In the genomic region with DNA sequence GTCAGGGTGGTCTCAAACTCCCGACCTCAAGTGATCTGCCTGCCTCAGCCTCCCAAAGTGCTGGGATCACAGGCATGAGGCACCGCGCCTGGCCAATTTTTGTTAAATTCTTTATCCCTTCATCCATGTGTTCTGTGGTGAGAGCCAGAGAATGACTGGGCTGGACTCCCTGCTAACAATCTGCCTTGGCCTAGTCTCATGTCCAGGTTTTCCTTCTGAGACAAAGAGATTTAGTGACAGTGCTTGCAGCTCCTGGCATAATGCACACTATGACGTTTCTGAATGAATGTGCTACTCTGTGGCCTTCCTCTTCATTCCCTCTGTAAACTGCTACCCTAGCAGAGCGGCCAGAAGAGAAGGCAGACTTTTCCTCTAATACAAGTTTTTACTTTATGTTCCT, we compare ENCODE assay signal across 15 cellular contexts.
DNase-seq lines count a peak whose midpoint lies in the region; TF ChIP-seq lines count a peak whose summit lies in the region.
"Had no signal": no experiment of that assay in that cellular context is flagged by ENCODE, and none has a peak within 500 bp of the region (broad histone marks: within the 10 kb centered on the region; RNA-seq: fewer than 3 reads in every experiment).

No MANE protein-coding gene starts in this region.

- no peak overlapping the region for H4K8ac ChIP-seq in mesenchymal stem cell (ENCODE audit: low read length)

- no peak overlapping the region for H4K91ac ChIP-seq in mesenchymal stem cell (ENCODE audit: low read length)

- WGBS in mesenchymal stem cell, result 88% methylated on average over 5 of the region's 5 CpGs

- H3K4me2 ChIP-seq in mesenchymal stem cell (ENCODE audit: low read length, poor library complexity, severe bottlenecking), result no peak overlapping the region

- H2BK5ac ChIP-seq in mesenchymal stem cell (ENCODE audit: low read depth, low read length, poor library complexity, severe bottlenecking), result no peak overlapping the region

- no peak overlapping the region for H3K23ac ChIP-seq in mesenchymal stem cell (ENCODE audit: low read length in 2 of 2)

- H3K79me1 ChIP-seq in mesenchymal stem cell (replicated peaks; ENCODE audit: low read length, poor library complexity, severe bottlenecking), result no peaks in the 10 kb centered on the region

- H3K9ac ChIP-seq in mesenchymal stem cell (ENCODE audit: low read length), result no peak overlapping the region

- TF ChIP-seq CTCF in AG10803 (conservative IDR thresholded peaks at IDR 0.05; ENCODE audit: low read length), result no peak
- TF ChIP-seq CTCF in brain microvascular endothelial cell (IDR thresholded peaks at IDR 0.05; ENCODE audit: low read depth, low read length, missing control alignments), result no peak
- no peak for TF ChIP-seq CTCF in GM13976 (IDR thresholded peaks at IDR 0.05; ENCODE audit: borderline replicate concordance, control extremely low read depth, extremely low read depth, insufficient read depth, missing control alignments)
- no peak for TF ChIP-seq CTCF in GM10266 (IDR thresholded peaks at IDR 0.05; ENCODE audit: control insufficient read depth, insufficient read depth, low read depth, missing control alignments)

- H3K4ac ChIP-seq in mesenchymal stem cell (ENCODE audit: low read depth in 1 of 2, low read length in 2 of 2), result no peak overlapping the region

- peak overlapping the region; percentile 12 for H2BK15ac ChIP-seq in mesenchymal stem cell (ENCODE audit: low read depth, poor library complexity, severe bottlenecking)

- H3K27ac ChIP-seq in brain microvascular endothelial cell (peak overlapping the region; percentile 90), mesenchymal stem cell (ENCODE audit: low read length, poor library complexity, severe bottlenecking) (peak overlapping the region; percentile 91)

- H3K4me1 ChIP-seq in mesenchymal stem cell (ENCODE audit: control insufficient read depth, insufficient read depth, low read depth, low read length), result peaks cover 14% of the 10 kb centered on the region

- H3K4me3 ChIP-seq in AG10803 (ENCODE audit: low read length) (no peak overlapping the region), MG63 (no peak overlapping the region), brain microvascular endothelial cell (ENCODE audit: low read depth, low read length) (no peak overlapping the region), mesenchymal stem cell (ENCODE audit: insufficient read depth in 1 of 2, low read depth in 1 of 2, low read length in 2 of 2) (no peak overlapping the region)
- H3K4me3 ChIP-seq: K562 had no signal

- no peak overlapping the region for H3K14ac ChIP-seq in mesenchymal stem cell (ENCODE audit: low read length in 2 of 2)

- H3K9me3 ChIP-seq in MG63 (no peaks in the 10 kb centered on the region), mesenchymal stem cell (ENCODE audit: control insufficient read depth, low read length) (no peaks in the 10 kb centered on the region)

- peak overlapping the region in 1 of 2 experiments; percentile 35 for H3K18ac ChIP-seq in mesenchymal stem cell (ENCODE audit: low read depth in 1 of 2, low read length in 2 of 2)

- H2BK120ac ChIP-seq in mesenchymal stem cell (ENCODE audit: low read depth, low read length), result no peak overlapping the region

- H2AK5ac ChIP-seq in mesenchymal stem cell (ENCODE audit: low read length, severe bottlenecking), result peak overlapping the region; percentile 28

- H3K36me3 ChIP-seq in MG63 (no peaks in the 10 kb centered on the region), brain microvascular endothelial cell (replicated peaks) (no peaks in the 10 kb centered on the region), mesenchymal stem cell (ENCODE audit: control insufficient read depth in 1 of 2, insufficient read depth in 2 of 2, low read depth in 1 of 2, low read length in 2 of 2) (no peaks in the 10 kb centered on the region)

- H2BK12ac ChIP-seq in mesenchymal stem cell (ENCODE audit: low read length in 2 of 2), result peak overlapping the region; percentile 20 to 81

- H3K27me3 ChIP-seq in MG63 (no peaks in the 10 kb centered on the region), brain microvascular endothelial cell (replicated peaks) (no peaks in the 10 kb centered on the region), mesenchymal stem cell (ENCODE audit: control insufficient read depth in 1 of 2, insufficient read depth in 1 of 2, low read length in 2 of 2) (no peaks in the 10 kb centered on the region)

- DNase-seq in AG10803 (ENCODE audit: low read depth) (peak; percentile 88), MG63 (peak; percentile 74), brain microvascular endothelial cell (no peak), mesenchymal stem cell (no peak), NCI-H187 (lab: John Stamatoyannopoulos, UW) (no peak), GM13976 (ENCODE audit: low spot score) (no peak), middle frontal gyrus (ENCODE audit: extremely low spot score, low spot score) (no peak), GM10266 (ENCODE audit: extremely low spot score) (no peak)
- DNase-seq: Calu3, NCI-H1105, NCI-H187 treated with DMSO at 0.1 percent for 48 hours, NCI-H446, NCI-H748 treated with DMSO at 0.1 percent for 48 hours, SHP77 treated with DMSO at 0.1 percent for 48 hours had no signal

- in situ Hi-C loops in brain microvascular endothelial cell (cut with HindIII; ENCODE audit: low pct_ligation_motif_present, low sequenced_read_pairs) (no loop called here), GM13976 (cut with MboI; ENCODE audit: low sequenced_read_pairs, unreplicated experiment) (no loop called here)

- H2AFZ ChIP-seq in mesenchymal stem cell (ENCODE audit: low read depth, low read length), result no peak overlapping the region

Comparison
In these comparisons a context has a peak if more than half of its experiments do, and no peak if none do; other contexts are left out.
1. DNase-seq: peak in AG10803 (single experiment) and MG63 (single experiment); none in brain microvascular endothelial cell (single experiment), mesenchymal stem cell (single experiment), NCI-H187 (0 of 2), GM13976 (single experiment), middle frontal gyrus (single experiment) and GM10266 (single experiment).